ENCODE assay signal across 30 cellular contexts in genomic region chr2:81250270-81250669, GRCh38.
A peak's percentile ranks its signal among the peaks of the same experiment; 100 is the strongest.
DNase-seq lines count a peak whose midpoint lies in the region; ATAC-seq and TF ChIP-seq lines count a peak whose summit lies in the region.
"Had no signal": no experiment of that assay in that cellular context is flagged by ENCODE, and none has a peak within 500 bp of the region (broad histone marks: within the 10 kb centered on the region; RNA-seq: fewer than 3 reads in every experiment).

No MANE protein-coding gene starts in this region.

- POLR2A ChIA-PET in A673 (lab: Charles Lee; ENCODE audit: low non-redundant PET) = no interaction called here

- ATAC-seq in GM18909 (IDR thresholded peaks at IDR 0.05; ENCODE audit: poor library complexity, unreplicated experiment) = peak; percentile 74
- ATAC-seq in HG02678 (IDR thresholded peaks at IDR 0.05; ENCODE audit: unreplicated experiment) = peak; percentile 61
- ATAC-seq: activated CD8-positive, alpha-beta T cell treated with anti-CD3 and anti-CD28 coated beads for 36 hours; HCT116; right cardiac atrium; stimulated activated effector memory CD8-positive, alpha-beta T cell treated with anti-CD3 and anti-CD28 coated beads, Interleukin-12 subunit alpha, Interleukin-12 subunit beta, amount 100 ng/mL, for 72 hours; T-helper 17 cell had no signal

- DNase-seq in NCI-H748 (lab: John Stamatoyannopoulos, UW; ENCODE audit: unreplicated experiment) (peak; percentile 48), NCI-H345 (lab: John Stamatoyannopoulos, UW) (no peak), A673 (ENCODE audit: low spot score) (no peak)
- no peak for DNase-seq in activated naive CD8-positive, alpha-beta T cell treated with anti-CD3 and anti-CD28 coated beads for 36 hours
- no peak for DNase-seq in stimulated activated CD4-positive, alpha-beta T cell treated with anti-CD3 and anti-CD28 coated beads, Interleukin-15, amount 100 ng/mL, for 24 hours
- DNase-seq: activated CD4-positive, CD25-positive, alpha-beta regulatory T cell treated with anti-CD3 and anti-CD28 coated beads, Interleukin-2, amount 50 U/mL, for 72 hours; activated CD8-positive, alpha-beta T cell treated with anti-CD3 and anti-CD28 coated beads for 36 hours; activated naive CD8-positive, alpha-beta T cell treated with anti-CD3 and anti-CD28 coated beads, Interleukin-2, amount 10 ng/mL, durations not matched to agents 7 days and 5 days; Calu3; cortex of kidney; DND-41; immature natural killer cell; KG1; MM.1S; NCI-H2029; NCI-H774; right cardiac atrium; stimulated activated CD4-positive, alpha-beta T cell treated with anti-CD3 and anti-CD28 coated beads, Interleukin-4, amount 100 ng/mL, for 24 hours; T-helper 17 cell had no signal

- no peak for TF ChIP-seq CTCF in A673 (conservative IDR thresholded peaks at IDR 0.05; ENCODE audit: low read depth, low read length)

- no TSS peak for BruUV-seq in A673 (replicated peaks; lab: Mats Ljungman, UMichigan)

- no peak overlapping the region for H3K27ac ChIP-seq in A673 (ENCODE audit: low read depth, low read length, poor library complexity, severe bottlenecking)
- H3K27ac ChIP-seq: ascending aorta, C4-2B, hepatocyte, SK-N-MC had no signal

- intact Hi-C loops in A673 (cut with micrococcal nuclease; ENCODE audit: unreplicated experiment) = no loop called here

- no peak overlapping the region for H3K4me3 Mint-ChIP-seq in activated naive CD8-positive, alpha-beta T cell treated with anti-CD3 and anti-CD28 coated beads for 36 hours
- H3K4me3 Mint-ChIP-seq: activated CD8-positive, alpha-beta T cell treated with anti-CD3 and anti-CD28 coated beads for 36 hours; activated naive CD8-positive, alpha-beta T cell treated with anti-CD3 and anti-CD28 coated beads, Interleukin-2, amount 10 ng/mL, durations not matched to agents 7 days and 5 days; immature natural killer cell; memory B cell; neural crest cell; stimulated activated effector memory CD8-positive, alpha-beta T cell treated with anti-CD3 and anti-CD28 coated beads, Interleukin-12 subunit alpha, Interleukin-12 subunit beta, amount 100 ng/mL, for 72 hours; T-helper 17 cell; type B pancreatic cell had no signal

- H3K9me3 Mint-ChIP-seq in activated naive CD8-positive, alpha-beta T cell treated with anti-CD3 and anti-CD28 coated beads for 36 hours = peaks cover 6% of the 10 kb centered on the region
- H3K9me3 Mint-ChIP-seq: type B pancreatic cell had no signal

- H3K36me3 Mint-ChIP-seq in activated naive CD8-positive, alpha-beta T cell treated with anti-CD3 and anti-CD28 coated beads for 36 hours = no peaks in the 10 kb centered on the region
- H3K36me3 Mint-ChIP-seq: activated naive CD8-positive, alpha-beta T cell treated with anti-CD3 and anti-CD28 coated beads, Interleukin-2, amount 10 ng/mL, durations not matched to agents 7 days and 5 days; immature natural killer cell; memory B cell; stimulated activated effector memory CD8-positive, alpha-beta T cell treated with anti-CD3 and anti-CD28 coated beads, Interleukin-12 subunit alpha, Interleukin-12 subunit beta, amount 100 ng/mL, for 72 hours; type B pancreatic cell had no signal

- H3K4me1 Mint-ChIP-seq in activated naive CD8-positive, alpha-beta T cell treated with anti-CD3 and anti-CD28 coated beads for 36 hours = no peaks in the 10 kb centered on the region
- H3K4me1 Mint-ChIP-seq: activated naive CD8-positive, alpha-beta T cell treated with anti-CD3 and anti-CD28 coated beads, Interleukin-2, amount 10 ng/mL, durations not matched to agents 7 days and 5 days; immature natural killer cell; memory B cell; stimulated activated effector memory CD8-positive, alpha-beta T cell treated with anti-CD3 and anti-CD28 coated beads, Interleukin-12 subunit alpha, Interleukin-12 subunit beta, amount 100 ng/mL, for 72 hours; T-helper 17 cell had no signal

- H3K4me1 ChIP-seq in A673 (ENCODE audit: insufficient read depth, low read length, poor library complexity, severe bottlenecking) = no peaks in the 10 kb centered on the region
- H3K4me1 ChIP-seq: ascending aorta had no signal

- H3K27ac Mint-ChIP-seq in activated naive CD8-positive, alpha-beta T cell treated with anti-CD3 and anti-CD28 coated beads for 36 hours = no peak overlapping the region
- H3K27ac Mint-ChIP-seq: activated CD8-positive, alpha-beta T cell treated with anti-CD3 and anti-CD28 coated beads for 36 hours; activated naive CD8-positive, alpha-beta T cell treated with anti-CD3 and anti-CD28 coated beads, Interleukin-2, amount 10 ng/mL, durations not matched to agents 7 days and 5 days; immature natural killer cell; memory B cell; stimulated activated effector memory CD8-positive, alpha-beta T cell treated with anti-CD3 and anti-CD28 coated beads, Interleukin-12 subunit alpha, Interleukin-12 subunit beta, amount 100 ng/mL, for 72 hours; T-helper 17 cell; type B pancreatic cell had no signal

- CTCF ChIA-PET in A673 (lab: Charles Lee) = no interaction called here

- H3K4me3 ChIP-seq in A673 (ENCODE audit: low read depth, low read length, poor library complexity, severe bottlenecking) = no peak overlapping the region
- H3K4me3 ChIP-seq: ascending aorta, hepatocyte, SK-N-MC had no signal

- no peaks in the 10 kb centered on the region for H3K36me3 ChIP-seq in A673 (ENCODE audit: insufficient read depth, low read length, poor library complexity, severe bottlenecking)
- H3K36me3 ChIP-seq: ascending aorta had no signal

- no peaks in the 10 kb centered on the region for H3K27me3 ChIP-seq in A673 (replicated peaks; ENCODE audit: insufficient read depth, low read depth, low read length, poor library complexity)
- H3K27me3 ChIP-seq: ascending aorta, hepatocyte had no signal

- H3K27me3 Mint-ChIP-seq in activated naive CD8-positive, alpha-beta T cell treated with anti-CD3 and anti-CD28 coated beads for 36 hours = no peaks in the 10 kb centered on the region
- H3K27me3 Mint-ChIP-seq: activated CD8-positive, alpha-beta T cell treated with anti-CD3 and anti-CD28 coated beads for 36 hours; activated naive CD8-positive, alpha-beta T cell treated with anti-CD3 and anti-CD28 coated beads, Interleukin-2, amount 10 ng/mL, durations not matched to agents 7 days and 5 days; memory B cell; T-helper 17 cell; type B pancreatic cell had no signal

- peaks cover 34% of the 10 kb centered on the region for H3K9me3 ChIP-seq in A673 (ENCODE audit: low read depth, low read length, poor library complexity, severe bottlenecking)
- H3K9me3 ChIP-seq: ascending aorta had no signal
